31 cellular contexts compared by ENCODE assay signal in the genomic region with DNA sequence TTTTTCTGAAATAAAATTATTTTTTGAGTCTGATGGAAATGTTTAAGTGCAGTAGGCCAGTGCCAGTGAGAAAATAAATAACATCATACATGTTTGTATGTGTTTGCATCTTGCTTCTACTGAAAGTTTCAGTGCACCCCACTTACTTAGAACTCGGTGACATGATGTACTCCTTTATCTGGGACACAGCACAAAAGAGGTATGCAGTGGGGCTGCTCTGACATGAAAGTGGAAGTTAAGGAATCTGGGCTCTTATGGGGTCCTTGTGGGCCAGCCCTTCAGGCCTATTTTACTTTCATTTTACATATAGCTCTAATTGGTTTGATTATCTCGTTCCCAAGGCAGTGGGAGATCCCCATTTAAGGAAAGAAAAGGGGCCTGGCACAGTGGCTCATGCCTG.
"Had no signal": no experiment of that assay in that cellular context is flagged by ENCODE, and none has a peak within 500 bp of the region (broad histone marks: within the 10 kb centered on the region; RNA-seq: fewer than 3 reads in every experiment).

No MANE protein-coding gene starts in this region.

- H3K27me3 Mint-ChIP-seq: naive thymus-derived CD8-positive, alpha-beta T cell; natural killer cell treated with Interleukin-12 subunit alpha and Interleukin-12 subunit beta and Interleukin-15 and Interleukin-18, amount 100 ng/mL, for 72 hours; stimulated activated memory B cell treated with anti-CD40 and anti-IgM and Interleukin-4, amounts not matched to agents 10 μg/mL and 1 μg/mL and 100 μg/mL, for 72 hours; stimulated activated naive CD8-positive, alpha-beta T cell treated with anti-CD3 and anti-CD28 coated beads, Interleukin-15, amount 100 ng/mL, for 72 hours; type B pancreatic cell had no signal

- DNase-seq: naive thymus-derived CD8-positive, alpha-beta T cell; nephron progenitor cell; nucleus accumbens; pancreas; retina; spleen; stimulated activated CD4-positive, alpha-beta T cell treated with anti-CD3 and anti-CD28 coated beads, Interleukin-12 subunit alpha, Interleukin-12 subunit beta, amount 100 ng/mL, for 4 hours; stimulated activated CD4-positive, alpha-beta T cell treated with anti-CD3 and anti-CD28 coated beads, Interleukin-1b, Interleukin-23, amount 100 ng/mL, for 48 hours; stimulated activated CD4-positive, alpha-beta T cell treated with anti-CD3 and anti-CD28 coated beads, Interleukin-4, amount 100 ng/mL, for 1 hour; stimulated activated CD4-positive, alpha-beta T cell treated with anti-CD3 and anti-CD28 coated beads, Interleukin-4, amount 100 ng/mL, for 4 hours; stimulated activated CD8-positive, alpha-beta memory T cell treated with anti-CD3 and anti-CD28 coated beads, Interleukin-4, amount 100 ng/mL, for 48 hours; stimulated activated naive CD4-positive, alpha-beta T cell; stimulated activated naive CD8-positive, alpha-beta T cell treated with anti-CD3 and anti-CD28 coated beads, Interleukin-15, amount 100 ng/mL, for 72 hours; stimulated activated naive CD8-positive, alpha-beta T cell treated with anti-CD3 and anti-CD28 coated beads, Interleukin-15, Interleukin-2, amounts not matched to agents 100 U/mL and 50 U/mL, for 24 hours; substantia nigra; testis; tibial artery; transverse colon; upper lobe of right lung; uterus had no signal

- H3K27me3 ChIP-seq: neutrophil, pancreas, right atrium auricular region, spleen, suprapubic skin, testis, tibial artery, transverse colon, upper lobe of right lung, uterus had no signal

- H3K36me3 ChIP-seq: pancreas, prostate gland, transverse colon, upper lobe of right lung, uterus had no signal

- H3K4me3 Mint-ChIP-seq: naive thymus-derived CD8-positive, alpha-beta T cell; natural killer cell treated with Interleukin-12 subunit alpha and Interleukin-12 subunit beta and Interleukin-15 and Interleukin-18, amount 100 ng/mL, for 72 hours; nephron progenitor cell; neural crest cell; stimulated activated memory B cell treated with anti-CD40 and anti-IgM and Interleukin-4, amounts not matched to agents 10 μg/mL and 1 μg/mL and 100 μg/mL, for 72 hours; stimulated activated naive CD8-positive, alpha-beta T cell treated with anti-CD3 and anti-CD28 coated beads, Interleukin-15, amount 100 ng/mL, for 72 hours; type B pancreatic cell had no signal

- H3K4me1 Mint-ChIP-seq: nephron progenitor cell; neural crest cell; stimulated activated memory B cell treated with anti-CD40 and anti-IgM and Interleukin-4, amounts not matched to agents 10 μg/mL and 1 μg/mL and 100 μg/mL, for 72 hours; stimulated activated naive CD8-positive, alpha-beta T cell treated with anti-CD3 and anti-CD28 coated beads, Interleukin-15, amount 100 ng/mL, for 72 hours had no signal

- H3K9me3 Mint-ChIP-seq: naive thymus-derived CD8-positive, alpha-beta T cell; natural killer cell treated with Interleukin-12 subunit alpha and Interleukin-12 subunit beta and Interleukin-15 and Interleukin-18, amount 100 ng/mL, for 72 hours; nephron progenitor cell; neural crest cell; stimulated activated memory B cell treated with anti-CD40 and anti-IgM and Interleukin-4, amounts not matched to agents 10 μg/mL and 1 μg/mL and 100 μg/mL, for 72 hours; type B pancreatic cell had no signal

- H3K36me3 Mint-ChIP-seq: natural killer cell treated with Interleukin-12 subunit alpha and Interleukin-12 subunit beta and Interleukin-15 and Interleukin-18, amount 100 ng/mL, for 72 hours had no signal

- FAIRE-seq: pancreas had no signal

- H3K4me2 ChIP-seq: smooth muscle cell had no signal

- H3K27ac ChIP-seq: neutrophil, pancreas, prostate gland, right atrium auricular region, skin epidermis, spleen, suprapubic skin, testis, tibial artery, transverse colon, upper lobe of right lung, uterus had no signal

- ATAC-seq: naive thymus-derived CD8-positive, alpha-beta T cell; natural killer cell treated with Interleukin-12 subunit alpha and Interleukin-12 subunit beta and Interleukin-15 and Interleukin-18, amount 100 ng/mL, for 72 hours; pancreas; sciatic nerve; stimulated activated memory B cell treated with anti-CD40 and anti-IgM and Interleukin-4, amounts not matched to agents 10 μg/mL and 1 μg/mL and 100 μg/mL, for 72 hours; stimulated activated naive CD8-positive, alpha-beta T cell treated with anti-CD3 and anti-CD28 coated beads, Interleukin-15, amount 100 ng/mL, for 72 hours; stimulated activated naive CD8-positive, alpha-beta T cell treated with anti-CD3 and anti-CD28 coated beads, Interleukin-15, Interleukin-2, amounts not matched to agents 100 U/mL and 50 U/mL, for 24 hours; upper lobe of right lung had no signal

- H3K4me3 ChIP-seq: pancreas, prostate gland, right atrium auricular region, skin epidermis, smooth muscle cell, spleen, suprapubic skin, testis, tibial artery, transverse colon, upper lobe of right lung, uterus had no signal

- H3K4me1 ChIP-seq: pancreas, prostate gland, suprapubic skin, transverse colon, uterus had no signal

- H3K9me3 ChIP-seq: neutrophil, pancreas, prostate gland, right atrium auricular region, spleen, suprapubic skin, testis, tibial artery, transverse colon, upper lobe of right lung, uterus had no signal
